Comparison of ENCODE assay signal across 37 cellular contexts in genomic region chr15:35933531-35933930, GRCh38.
"Had no signal": no experiment of that assay in that cellular context is flagged by ENCODE, and none has a peak within 500 bp of the region (broad histone marks: within the 10 kb centered on the region; RNA-seq: fewer than 3 reads in every experiment).

No MANE protein-coding gene starts in this region.

- H3K36me3 ChIP-seq: adrenal gland, ascending aorta, brain microvascular endothelial cell, breast epithelium, cardiac muscle cell had no signal

- H3K27me3 ChIP-seq: adrenal gland, ascending aorta, body of pancreas, brain microvascular endothelial cell, breast epithelium, cardiac muscle cell had no signal

- H3K4me3 ChIP-seq: adrenal gland, ascending aorta, body of pancreas, breast epithelium, cardiac muscle cell had no signal

- H3K36me3 Mint-ChIP-seq: activated naive CD4-positive, alpha-beta T cell treated with anti-CD3 and anti-CD28 coated beads, Interleukin-2, amount 10 ng/mL, durations not matched to agents 7 days and 5 days; activated naive CD4-positive, alpha-beta T cell treated with anti-CD3 and anti-CD28 coated beads, Interleukin-2, amount 50 U/mL, for 24 hours; activated naive CD4-positive, alpha-beta T cell treated with anti-CD3 and anti-CD28 coated beads, Interleukin-2, amount 50 U/mL, for 72 hours; activated naive CD8-positive, alpha-beta T cell; activated naive CD8-positive, alpha-beta T cell treated with anti-CD3 and anti-CD28 coated beads for 36 hours; activated naive CD8-positive, alpha-beta T cell treated with anti-CD3 and anti-CD28 coated beads, Interleukin-2, amount 10 ng/mL, durations not matched to agents 7 days and 5 days; brain had no signal

- H3K4me1 Mint-ChIP-seq: activated naive CD4-positive, alpha-beta T cell treated with anti-CD3 and anti-CD28 coated beads, Interleukin-2, amount 10 ng/mL, durations not matched to agents 7 days and 5 days; activated naive CD4-positive, alpha-beta T cell treated with anti-CD3 and anti-CD28 coated beads, Interleukin-2, amount 50 U/mL, for 24 hours; activated naive CD8-positive, alpha-beta T cell treated with anti-CD3 and anti-CD28 coated beads for 36 hours; activated naive CD8-positive, alpha-beta T cell treated with anti-CD3 and anti-CD28 coated beads, Interleukin-2, amount 10 ng/mL, durations not matched to agents 7 days and 5 days; activated naive CD8-positive, alpha-beta T cell treated with anti-CD3 and anti-CD28 coated beads, Interleukin-2, amount 50 U/mL, for 24 hours; activated T-helper 17 cell treated with anti-CD3 and anti-CD28 coated beads, Interleukin-2, amount 50 U/mL, for 72 hours; brain; central memory CD8-positive, alpha-beta T cell had no signal

- H3K27ac Mint-ChIP-seq: activated naive CD4-positive, alpha-beta T cell treated with anti-CD3 and anti-CD28 coated beads for 36 hours; activated naive CD4-positive, alpha-beta T cell treated with anti-CD3 and anti-CD28 coated beads, Interleukin-2, amount 10 ng/mL, durations not matched to agents 7 days and 5 days; activated naive CD4-positive, alpha-beta T cell treated with anti-CD3 and anti-CD28 coated beads, Interleukin-2, amount 50 U/mL, for 24 hours; activated naive CD4-positive, alpha-beta T cell treated with anti-CD3 and anti-CD28 coated beads, Interleukin-2, amount 50 U/mL, for 72 hours; activated naive CD8-positive, alpha-beta T cell; activated naive CD8-positive, alpha-beta T cell treated with anti-CD3 and anti-CD28 coated beads for 36 hours; activated naive CD8-positive, alpha-beta T cell treated with anti-CD3 and anti-CD28 coated beads, Interleukin-2, amount 10 ng/mL, durations not matched to agents 7 days and 5 days; activated naive CD8-positive, alpha-beta T cell treated with anti-CD3 and anti-CD28 coated beads, Interleukin-2, amount 50 U/mL, for 24 hours; activated T-cell treated with anti-CD3 and anti-CD28 coated beads, Interleukin-2, amount 50 U/mL, for 24 hours; activated T-cell treated with anti-CD3 and anti-CD28 coated beads, Interleukin-2, amount 50 U/mL, for 72 hours; activated T-helper 1 cell treated with anti-CD3 and anti-CD28 coated beads, Interleukin-12 subunit alpha, Interleukin-12 subunit beta, Interleukin-2, Interleukin-4 antibody, amounts not matched to agents 30 ng/mL and 10 ng/mL and 1 ng/mL, durations not matched to agents 14 hours and 24 hours and 36 hours; activated T-helper 17 cell treated with anti-CD3 and anti-CD28 coated beads, Interleukin-2, amount 50 U/mL, for 72 hours; activated T-helper 2 cell treated with anti-CD3 and anti-CD28 coated beads, Interferon-gamma antibody, Interleukin-2, Interleukin-4, amounts not matched to agents 10 μg/mL and 5 μg/mL and 100 μg/mL, durations not matched to agents 14 hours and 24 hours and 36 hours; brain had no signal

- H3K4me1 ChIP-seq: adrenal gland, ascending aorta, body of pancreas, breast epithelium had no signal

- H3K9me3 ChIP-seq: adrenal gland, ascending aorta, body of pancreas, breast epithelium had no signal

- H3K27me3 Mint-ChIP-seq: activated naive CD4-positive, alpha-beta T cell treated with anti-CD3 and anti-CD28 coated beads, Interleukin-2, amount 10 ng/mL, durations not matched to agents 7 days and 5 days; activated naive CD8-positive, alpha-beta T cell; activated naive CD8-positive, alpha-beta T cell treated with anti-CD3 and anti-CD28 coated beads for 36 hours; activated naive CD8-positive, alpha-beta T cell treated with anti-CD3 and anti-CD28 coated beads, Interleukin-2, amount 50 U/mL, for 24 hours; activated T-cell treated with anti-CD3 and anti-CD28 coated beads, Interleukin-2, amount 50 U/mL, for 24 hours; activated T-helper 17 cell treated with anti-CD3 and anti-CD28 coated beads, Interleukin-2, amount 50 U/mL, for 72 hours; brain; central memory CD8-positive, alpha-beta T cell had no signal

- DNase-seq: activated effector memory CD4-positive, alpha-beta T cell treated with anti-CD3 and anti-CD28 coated beads, Interleukin-2, amount 50 U/mL, for 16 hours; activated effector memory CD4-positive, alpha-beta T cell treated with Interleukin-2 at 50 U/mL for 16 hours; activated gamma-delta T cell; activated gamma-delta T cell treated with Interleukin-2 at 50 U/mL for 16 hours; activated naive CD4-positive, alpha-beta T cell; activated naive CD4-positive, alpha-beta T cell treated with anti-CD3 and anti-CD28 coated beads for 36 hours; activated naive CD4-positive, alpha-beta T cell treated with anti-CD3 and anti-CD28 coated beads, Interleukin-2, amount 10 ng/mL, durations not matched to agents 7 days and 5 days; activated naive CD4-positive, alpha-beta T cell treated with anti-CD3 and anti-CD28 coated beads, Interleukin-2, amount 50 U/mL, for 16 hours; activated naive CD4-positive, alpha-beta T cell treated with Interleukin-2 at 50 U/mL for 16 hours; activated naive CD8-positive, alpha-beta T cell treated with anti-CD3 and anti-CD28 coated beads for 36 hours; activated naive CD8-positive, alpha-beta T cell treated with anti-CD3 and anti-CD28 coated beads, Interleukin-2, amount 10 ng/mL, durations not matched to agents 7 days and 5 days; activated naive CD8-positive, alpha-beta T cell treated with anti-CD3 and anti-CD28 coated beads, Interleukin-2, amount 50 U/mL, for 24 hours; activated T-cell treated with anti-CD3 and anti-CD28 coated beads, Interleukin-2, amount 50 U/mL, for 1 hour; activated T-cell treated with anti-CD3 and anti-CD28 coated beads, Interleukin-2, amount 50 U/mL, for 24 hours; activated T-cell treated with anti-CD3 and anti-CD28 coated beads, Interleukin-2, amount 50 U/mL, for 4 hours; activated T-cell treated with anti-CD3 and anti-CD28 coated beads, Interleukin-2, amount 50 U/mL, for 48 hours; activated T-cell treated with anti-CD3 and anti-CD28 coated beads, Interleukin-2, amount 50 U/mL, for 72 hours; adrenal gland; amniotic stem cell; amygdala; anterior cingulate cortex; aorta; body of pancreas; brain microvascular endothelial cell; central memory CD4-positive, alpha-beta T cell; cerebellar nuclear complex had no signal

- H3K9me3 Mint-ChIP-seq: activated naive CD4-positive, alpha-beta T cell treated with anti-CD3 and anti-CD28 coated beads for 36 hours; activated naive CD4-positive, alpha-beta T cell treated with anti-CD3 and anti-CD28 coated beads, Interleukin-2, amount 50 U/mL, for 24 hours; activated naive CD8-positive, alpha-beta T cell treated with anti-CD3 and anti-CD28 coated beads for 36 hours; activated naive CD8-positive, alpha-beta T cell treated with anti-CD3 and anti-CD28 coated beads, Interleukin-2, amount 10 ng/mL, durations not matched to agents 7 days and 5 days; activated naive CD8-positive, alpha-beta T cell treated with anti-CD3 and anti-CD28 coated beads, Interleukin-2, amount 50 U/mL, for 24 hours; activated T-cell treated with anti-CD3 and anti-CD28 coated beads, Interleukin-2, amount 50 U/mL, for 24 hours; activated T-cell treated with anti-CD3 and anti-CD28 coated beads, Interleukin-2, amount 50 U/mL, for 4 hours; activated T-helper 1 cell treated with anti-CD3 and anti-CD28 coated beads, Interleukin-12 subunit alpha, Interleukin-12 subunit beta, Interleukin-2, Interleukin-4 antibody, amounts not matched to agents 30 ng/mL and 10 ng/mL and 1 ng/mL, durations not matched to agents 14 hours and 24 hours and 36 hours; activated T-helper 17 cell treated with anti-CD3 and anti-CD28 coated beads, Interleukin-2, amount 50 U/mL, for 72 hours had no signal

- H3K27ac ChIP-seq: adrenal gland, ascending aorta, body of pancreas, brain microvascular endothelial cell, breast epithelium, cardiac muscle cell had no signal

- H3K4me3 Mint-ChIP-seq: activated naive CD4-positive, alpha-beta T cell treated with anti-CD3 and anti-CD28 coated beads for 36 hours; activated naive CD4-positive, alpha-beta T cell treated with anti-CD3 and anti-CD28 coated beads, Interleukin-2, amount 10 ng/mL, durations not matched to agents 7 days and 5 days; activated naive CD4-positive, alpha-beta T cell treated with anti-CD3 and anti-CD28 coated beads, Interleukin-2, amount 50 U/mL, for 24 hours; activated naive CD8-positive, alpha-beta T cell; activated naive CD8-positive, alpha-beta T cell treated with anti-CD3 and anti-CD28 coated beads for 36 hours; activated naive CD8-positive, alpha-beta T cell treated with anti-CD3 and anti-CD28 coated beads, Interleukin-2, amount 10 ng/mL, durations not matched to agents 7 days and 5 days; activated naive CD8-positive, alpha-beta T cell treated with anti-CD3 and anti-CD28 coated beads, Interleukin-2, amount 50 U/mL, for 24 hours; activated T-cell treated with anti-CD3 and anti-CD28 coated beads, Interleukin-2, amount 50 U/mL, for 24 hours; activated T-cell treated with anti-CD3 and anti-CD28 coated beads, Interleukin-2, amount 50 U/mL, for 4 hours; activated T-cell treated with anti-CD3 and anti-CD28 coated beads, Interleukin-2, amount 50 U/mL, for 72 hours; activated T-helper 1 cell treated with anti-CD3 and anti-CD28 coated beads, Interleukin-12 subunit alpha, Interleukin-12 subunit beta, Interleukin-2, Interleukin-4 antibody, amounts not matched to agents 30 ng/mL and 10 ng/mL and 1 ng/mL, durations not matched to agents 14 hours and 24 hours and 36 hours; activated T-helper 17 cell treated with anti-CD3 and anti-CD28 coated beads, Interleukin-2, amount 50 U/mL, for 72 hours; brain; central memory CD8-positive, alpha-beta T cell had no signal
